In genomic region chr16:70691223-70692129, GRCh38 we compare ENCODE assay signal across 8 cellular contexts. TPM values are rescaled to one million over a fixed set of nuclear protein-coding genes. Genes with fewer than 3 reads are reported as not detected.
A peak's percentile ranks its signal among the peaks of the same experiment; 100 is the strongest.
DNase-seq lines count a peak whose midpoint lies in the region; ATAC-seq and TF ChIP-seq lines count a peak whose summit lies in the region.

No MANE protein-coding gene starts in this region.

- H3K36me3 ChIP-seq in neuronal stem cell (replicated peaks in 1 of 2; ENCODE audit: control insufficient read depth in 2 of 2, insufficient read depth in 2 of 2, low read length in 2 of 2) = peaks cover 0 to 3% of the 10 kb centered on the region in 2 donors

- H2BK5ac ChIP-seq in neuronal stem cell (ENCODE audit: low read length) = no peak overlapping the region

- H3K27ac ChIP-seq in AG04450 (ENCODE audit: low read depth, low read length) = peak overlapping the region; percentile 97
- no peak overlapping the region for H3K27ac ChIP-seq in neuronal stem cell (replicated peaks; ENCODE audit: low read length)

- H3K4me1 ChIP-seq in neuronal stem cell (ENCODE audit: control insufficient read depth in 2 of 2, insufficient read depth in 1 of 2, low read depth in 1 of 2, low read length in 2 of 2) = peaks cover 58 to 61% of the 10 kb centered on the region in 2 donors

- POLR2A ChIA-PET in AG04450 (lab: Yijun Ruan, JAX) = interaction anchor here (1.1 to 2.1 kb wide), 3 partner anchors 12 to 69 kb away, joined by 4 to 16 read pairs (median 7); no protein-coding TSS in a partner anchor

- no peak overlapping the region for H3K4ac ChIP-seq in neuronal stem cell (ENCODE audit: low read length)

- TF ChIP-seq CTCF in AG04450 (IDR thresholded peaks at IDR 0.05; ENCODE audit: low read depth, low read length) = no peak

- peak overlapping the region; percentile 66 for H2AK5ac ChIP-seq in neuronal stem cell (ENCODE audit: low read depth, low read length)

- peak overlapping the region; percentile 3 for H4K91ac ChIP-seq in neuronal stem cell (ENCODE audit: low read depth, low read length, poor library complexity)

- H2BK12ac ChIP-seq in neuronal stem cell (ENCODE audit: low read length) = no peak overlapping the region

- H3K4me2 ChIP-seq in neuronal stem cell (ENCODE audit: insufficient read depth, low read length, poor library complexity, severe bottlenecking) = no peak overlapping the region

- peak overlapping the region; percentile 32 for H3K23ac ChIP-seq in neuronal stem cell (ENCODE audit: low read depth, low read length, poor library complexity)

- no peak overlapping the region for H4K8ac ChIP-seq in neuronal stem cell (ENCODE audit: low read depth, low read length)

- peak overlapping the region; percentile 68 for H3K18ac ChIP-seq in neuronal stem cell (ENCODE audit: low read length)

- peak overlapping the region; percentile 8 for H2BK15ac ChIP-seq in neuronal stem cell (ENCODE audit: low read length)

- DNase-seq in AG04450 (ENCODE audit: low read depth, low spot score) (peak; percentile 96), RPMI7951 (ENCODE audit: low read depth) (peak; percentile 99), fibroblast of peridontal ligament (ENCODE audit: extremely low read depth) (peak; percentile 100), neuronal stem cell (ENCODE audit: low spot score) (no peak)
- no peak for DNase-seq in activated CD8-positive, alpha-beta memory T cell treated with anti-CD3 and anti-CD28 coated beads for 24 hours
- DNase-seq in effector CD4-positive, alpha-beta T cell = no peak

- H2AFZ ChIP-seq in neuronal stem cell (ENCODE audit: low read length) = no peak overlapping the region

- H3K9me3 ChIP-seq in AG04450 (ENCODE audit: control insufficient read depth, insufficient read depth, low read length) (no peaks in the 10 kb centered on the region; the same call in 1 of the 2 replicates), neuronal stem cell (replicated peaks in 1 of 2; ENCODE audit: control insufficient read depth in 2 of 2, insufficient read depth in 1 of 2, low read depth in 1 of 2, low read length in 2 of 2) (peaks cover 0 to 2% of the 10 kb centered on the region in 2 donors)

- H3K79me1 ChIP-seq in neuronal stem cell (ENCODE audit: low read depth, low read length) = peaks cover 4% of the 10 kb centered on the region

- no peak overlapping the region for H3K4me3 ChIP-seq in AG04450 (ENCODE audit: low read depth, low read length)
- H3K4me3 ChIP-seq in neuronal stem cell (ENCODE audit: low read length in 2 of 2) = no peak overlapping the region

- H3K27me3 ChIP-seq in AG04450 (ENCODE audit: control insufficient read depth, insufficient read depth, low read length) (no peaks in the 10 kb centered on the region), neuronal stem cell (ENCODE audit: control insufficient read depth in 3 of 3, insufficient read depth in 3 of 3, low read depth in 1 of 3, low read length in 3 of 3) (no peaks in the 10 kb centered on the region)

- no CpG with 5 or more reads among the region's 26 CpGs for WGBS in neuronal stem cell (ENCODE audit: extremely low coverage in 2 of 2, insufficient read length in 2 of 2, insufficient replicate concordance in 1 of 2), 2 donors

- ATAC-seq in HG03108 (IDR thresholded peaks at IDR 0.05; ENCODE audit: unreplicated experiment) (no peak), GM19463 (IDR thresholded peaks at IDR 0.05; ENCODE audit: unreplicated experiment) (no peak)

- CTCF ChIA-PET in AG04450 (lab: Charles Lee) = interaction anchor here (2.0 kb wide), 2 partner anchors 47 to 79 kb away, joined by 7 read pairs; no protein-coding TSS in a partner anchor

- H3K14ac ChIP-seq in neuronal stem cell (ENCODE audit: low read length) = no peak overlapping the region

- no peak overlapping the region for H2BK120ac ChIP-seq in neuronal stem cell (ENCODE audit: low read depth, low read length)

- peak overlapping the region; percentile 68 for H3K9ac ChIP-seq in neuronal stem cell (ENCODE audit: low read depth, low read length, poor library complexity)

RNA-seq across cellular contexts. Expression of gene MTSS2, which starts 5.6 kb away (rescaled TPM):
- 57.9 and 80.1 TPM in 2 replicates for polyA plus RNA-seq in AG04450 (2011; rRNA removed)
- 55.0 and 67.0 TPM in 2 replicates for polyA minus RNA-seq in AG04450 (2011; rRNA and poly(A)+ RNA removed)
- 7.3 and 22.1 TPM in 2 replicates for total RNA-seq in RPMI7951 (2014; rRNA removed; shearing (Covaris generic))
- polyA plus RNA-seq in neuronal stem cell (2013, experiment 1 of 2) = 45.9 TPM
- 48.5 TPM for polyA plus RNA-seq in neuronal stem cell (2013, experiment 2 of 2)

RNA-seq across cellular contexts. Expression of gene IL34, which starts 45.1 kb away (rescaled TPM):
- polyA plus RNA-seq in AG04450 (2011; rRNA removed) = 3.0 and 5.1 TPM in 2 replicates
- polyA minus RNA-seq in AG04450 (2011; rRNA and poly(A)+ RNA removed) = 2.6 and 3.7 TPM in 2 replicates
- total RNA-seq in RPMI7951 (2014; rRNA removed; shearing (Covaris generic)) = 0.12 and 0.29 TPM in 2 replicates
- not detected for polyA plus RNA-seq in neuronal stem cell (2013, experiment 1 of 2)
- polyA plus RNA-seq in neuronal stem cell (2013, experiment 2 of 2) = 0.03 TPM

Comparison
In these comparisons a context has a peak if more than half of its experiments do, and no peak if none do; other contexts are left out.
1. DNase-seq: peak in AG04450 (single experiment), RPMI7951 (single experiment) and fibroblast of peridontal ligament (single experiment); none in neuronal stem cell (single experiment), activated CD8-positive, alpha-beta memory T cell treated with anti-CD3 and anti-CD28 coated beads for 24 hours (single experiment) and effector CD4-positive, alpha-beta T cell (single experiment).